Comparison of ENCODE assay signal across 31 cellular contexts in genomic region chr17:33497623-33498022, GRCh38.
"Had no signal": no experiment of that assay in that cellular context is flagged by ENCODE, and none has a peak within 500 bp of the region (broad histone marks: within the 10 kb centered on the region; RNA-seq: fewer than 3 reads in every experiment).

No MANE protein-coding gene starts in this region.

- H2AFZ ChIP-seq: parathyroid adenoma had no signal

- H3K4me3 ChIP-seq: ovary, psoas muscle, right lobe of liver, sigmoid colon, testis, tibial artery, transverse colon, upper lobe of right lung, vagina had no signal

- H3K9me3 Mint-ChIP-seq: natural killer cell treated with Interleukin-12 subunit alpha and Interleukin-12 subunit beta and Interleukin-15 and Interleukin-18, amount 100 ng/mL, for 72 hours; nephron progenitor cell; neural crest cell; stimulated activated memory B cell treated with anti-CD40 and anti-IgM and Interleukin-4, amounts not matched to agents 10 μg/mL and 1 μg/mL and 100 μg/mL, for 72 hours; stimulated activated naive CD8-positive, alpha-beta T cell treated with anti-CD3 and anti-CD28 coated beads, Interleukin-15, amount 100 ng/mL, for 72 hours; type B pancreatic cell had no signal

- H3K79me2 ChIP-seq: parathyroid adenoma had no signal

- H3K27me3 ChIP-seq: neutrophil, ovary, right lobe of liver, suprapubic skin, testis, transverse colon, upper lobe of right lung, vagina had no signal

- H3K4me1 Mint-ChIP-seq: naive thymus-derived CD8-positive, alpha-beta T cell; stimulated activated memory B cell treated with anti-CD40 and anti-IgM and Interleukin-4, amounts not matched to agents 10 μg/mL and 1 μg/mL and 100 μg/mL, for 72 hours; stimulated activated naive CD8-positive, alpha-beta T cell treated with anti-CD3 and anti-CD28 coated beads, Interleukin-15, amount 100 ng/mL, for 72 hours had no signal

- H3K9me3 ChIP-seq: neutrophil, ovary, psoas muscle, right lobe of liver, sigmoid colon, suprapubic skin, testis, tibial artery, transverse colon, upper lobe of right lung, vagina had no signal

- H3K36me3 Mint-ChIP-seq: naive thymus-derived CD8-positive, alpha-beta T cell; natural killer cell treated with Interleukin-12 subunit alpha and Interleukin-12 subunit beta and Interleukin-15 and Interleukin-18, amount 100 ng/mL, for 72 hours; stimulated activated memory B cell treated with anti-CD40 and anti-IgM and Interleukin-4, amounts not matched to agents 10 μg/mL and 1 μg/mL and 100 μg/mL, for 72 hours; type B pancreatic cell had no signal

- DNase-seq: naive thymus-derived CD8-positive, alpha-beta T cell; nephron progenitor cell; nucleus accumbens; ovary; posterior cingulate gyrus; psoas muscle; right cardiac atrium; right lobe of liver; sigmoid colon; small intestine; stimulated activated CD4-positive, alpha-beta T cell treated with anti-CD3 and anti-CD28 coated beads, Interleukin-15, amount 100 ng/mL, for 24 hours; stimulated activated CD4-positive, alpha-beta T cell treated with anti-CD3 and anti-CD28 coated beads, Interleukin-2, amount 100 ng/mL, for 24 hours; stimulated activated CD4-positive, alpha-beta T cell treated with anti-CD3 and anti-CD28 coated beads, Interleukin-2, amount 100 ng/mL, for 48 hours; stimulated activated CD4-positive, alpha-beta T cell treated with anti-CD3 and anti-CD28 coated beads, Interleukin-4, amount 100 ng/mL, for 24 hours; stimulated activated naive CD4-positive, alpha-beta T cell; stimulated activated naive CD8-positive, alpha-beta T cell treated with anti-CD3 and anti-CD28 coated beads, Interleukin-15, amount 100 ng/mL, for 72 hours; stimulated activated naive CD8-positive, alpha-beta T cell treated with anti-CD3 and anti-CD28 coated beads, Interleukin-15, Interleukin-2, amounts not matched to agents 100 U/mL and 50 U/mL, for 24 hours; substantia nigra; testis; tibial artery; transverse colon; upper lobe of right lung had no signal

- H3K4me3 Mint-ChIP-seq: naive thymus-derived CD8-positive, alpha-beta T cell; natural killer cell treated with Interleukin-12 subunit alpha and Interleukin-12 subunit beta and Interleukin-15 and Interleukin-18, amount 100 ng/mL, for 72 hours; nephron progenitor cell; neural crest cell; stimulated activated memory B cell treated with anti-CD40 and anti-IgM and Interleukin-4, amounts not matched to agents 10 μg/mL and 1 μg/mL and 100 μg/mL, for 72 hours; stimulated activated naive CD8-positive, alpha-beta T cell treated with anti-CD3 and anti-CD28 coated beads, Interleukin-15, amount 100 ng/mL, for 72 hours; type B pancreatic cell had no signal

- ATAC-seq: naive thymus-derived CD8-positive, alpha-beta T cell; natural killer cell treated with Interleukin-12 subunit alpha and Interleukin-12 subunit beta and Interleukin-15 and Interleukin-18, amount 100 ng/mL, for 72 hours; psoas muscle; right cardiac atrium; right lobe of liver; stimulated activated memory B cell treated with anti-CD40 and anti-IgM and Interleukin-4, amounts not matched to agents 10 μg/mL and 1 μg/mL and 100 μg/mL, for 72 hours; stimulated activated naive CD8-positive, alpha-beta T cell treated with anti-CD3 and anti-CD28 coated beads, Interleukin-15, amount 100 ng/mL, for 72 hours; stimulated activated naive CD8-positive, alpha-beta T cell treated with anti-CD3 and anti-CD28 coated beads, Interleukin-15, Interleukin-2, amounts not matched to agents 100 U/mL and 50 U/mL, for 24 hours; upper lobe of right lung had no signal

- H3K9ac ChIP-seq: parathyroid adenoma had no signal

- H3K4me1 ChIP-seq: parathyroid adenoma, psoas muscle, right lobe of liver, sigmoid colon, testis, tibial artery, upper lobe of right lung had no signal

- H3K27ac ChIP-seq: neutrophil, ovary, parathyroid adenoma, psoas muscle, right lobe of liver, testis, tibial artery, upper lobe of right lung had no signal

- H3K27ac Mint-ChIP-seq: naive thymus-derived CD8-positive, alpha-beta T cell; natural killer cell treated with Interleukin-12 subunit alpha and Interleukin-12 subunit beta and Interleukin-15 and Interleukin-18, amount 100 ng/mL, for 72 hours; nephron progenitor cell; progenitor cell of endocrine pancreas; stimulated activated memory B cell treated with anti-CD40 and anti-IgM and Interleukin-4, amounts not matched to agents 10 μg/mL and 1 μg/mL and 100 μg/mL, for 72 hours; stimulated activated naive CD8-positive, alpha-beta T cell treated with anti-CD3 and anti-CD28 coated beads, Interleukin-15, amount 100 ng/mL, for 72 hours; type B pancreatic cell had no signal

- H3K36me3 ChIP-seq: neutrophil, ovary, right lobe of liver, sigmoid colon, suprapubic skin, tibial artery, transverse colon, upper lobe of right lung, vagina had no signal

- FAIRE-seq: small intestine had no signal
